In the genomic region with DNA sequence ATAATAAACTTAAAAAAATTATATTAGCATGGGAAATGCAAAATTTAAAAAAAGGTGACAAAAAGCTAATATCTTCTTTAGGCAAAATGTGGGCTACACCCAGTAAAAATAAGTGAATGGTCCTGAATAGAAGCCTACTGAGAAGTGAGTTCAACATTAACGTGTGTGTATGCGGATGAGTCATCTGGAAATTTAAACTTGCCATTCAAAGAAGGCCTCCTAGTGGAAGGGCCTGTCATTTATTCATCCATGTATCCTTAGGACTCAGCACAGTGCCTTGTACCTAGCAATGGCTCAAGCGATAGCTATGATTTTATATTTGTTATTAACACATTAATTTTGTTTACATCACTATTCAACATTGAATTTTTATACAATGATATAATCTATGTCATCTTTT, we compare ENCODE assay signal across 14 cellular contexts.
DNase-seq lines count a peak whose midpoint lies in the region; ATAC-seq, FAIRE-seq and TF ChIP-seq lines count a peak whose summit lies in the region.
"Had no signal": no experiment of that assay in that cellular context is flagged by ENCODE, and none has a peak within 500 bp of the region (broad histone marks: within the 10 kb centered on the region; RNA-seq: fewer than 3 reads in every experiment).

No MANE protein-coding gene starts in this region.

- H3K79me2 ChIP-seq in mammary epithelial cell (ENCODE audit: insufficient read depth, low read length): no peaks in the 10 kb centered on the region

- peak; percentile 24 to 34 for TF ChIP-seq CTCF in mammary epithelial cell (conservative IDR thresholded peaks at IDR 0.05 in 1 of 2, IDR thresholded peaks at IDR 0.05 in 1 of 2; ENCODE audit: extremely low read depth in 1 of 2, insufficient read depth in 1 of 2, low read depth in 1 of 2, low read length in 2 of 2)
- TF ChIP-seq CTCF in right lobe of liver (IDR thresholded peaks at IDR 0.05): peak; percentile 32 to 44 (median 38)
- TF ChIP-seq CTCF in pancreas (IDR thresholded peaks at IDR 0.05): no peak

- no peaks in the 10 kb centered on the region for H3K4me1 ChIP-seq in mammary epithelial cell (ENCODE audit: insufficient read depth, low read length)
- no peaks in the 10 kb centered on the region for H3K4me1 ChIP-seq in right lobe of liver
- no peaks in the 10 kb centered on the region for H3K4me1 ChIP-seq in pancreas
- H3K4me1 ChIP-seq: esophagus squamous epithelium, vagina had no signal

- H3K27ac ChIP-seq in mammary epithelial cell (ENCODE audit: insufficient read depth, low read depth, low read length): no peak overlapping the region
- no peak overlapping the region for H3K27ac ChIP-seq in right lobe of liver
- no peak overlapping the region for H3K27ac ChIP-seq in pancreas
- H3K27ac ChIP-seq: esophagus squamous epithelium, SK-N-MC, vagina, VCaP had no signal

- H3K4me3 ChIP-seq in Jurkat, Clone E6-1 (ENCODE audit: low read length): no peak overlapping the region
- H3K4me3 ChIP-seq in mammary epithelial cell (replicated peaks in 1 of 3; ENCODE audit: insufficient read depth in 1 of 3, low read depth in 2 of 3, low read length in 3 of 3) (no peak overlapping the region), right lobe of liver (no peak overlapping the region), pancreas (no peak overlapping the region)
- H3K4me3 ChIP-seq: esophagus squamous epithelium, SK-N-MC, vagina had no signal

- in situ Hi-C loops in mammary epithelial cell (cut with MboI; ENCODE audit: low sequenced_read_pairs in 2 of 2): no loop called here

- dilution Hi-C loops in mammary epithelial cell (cut with HindIII; ENCODE audit: low sequenced_read_pairs): no loop called here

- ATAC-seq in right lobe of liver (peak; percentile 79 to 98 (median 90)), pancreas (no peak), GM18867 (IDR thresholded peaks at IDR 0.05; ENCODE audit: unreplicated experiment) (no peak)

- H3K4me2 ChIP-seq in mammary epithelial cell (ENCODE audit: insufficient read depth, low read depth, low read length): no peak overlapping the region

- FAIRE-seq in pancreas (lab: Jason Lieb, UNC): no peak

- no peaks in the 10 kb centered on the region for H4K20me1 ChIP-seq in mammary epithelial cell (ENCODE audit: insufficient read depth, low read length)

- DNase-seq in COLO829 (ENCODE audit: low spot score) (peak; percentile 50), mammary epithelial cell (peak; percentile 28), right lobe of liver (no peak), anterior cingulate cortex (lab: John Stamatoyannopoulos, UW) (no peak), pancreas (no peak)
- peak; percentile 1 for DNase-seq in Jurkat, Clone E6-1 (ENCODE audit: low read depth, low spot score)
- no peak for DNase-seq in NK-92 treated with Interleukin-12 subunit alpha and Interleukin-12 subunit beta, amount 100 ng/mL, for 24 hours (lab: John Stamatoyannopoulos, UW)
- DNase-seq: esophagus squamous epithelium; stimulated activated CD4-positive, alpha-beta T cell treated with anti-CD3 and anti-CD28 coated beads, Interleukin-4, amount 100 ng/mL, for 1 hour; stimulated activated naive B cell treated with anti-CD40 and anti-IgM and Interleukin-4, amounts not matched to agents 10 μg/mL and 1 μg/mL and 100 μg/mL, for 72 hours had no signal

- H2AFZ ChIP-seq in mammary epithelial cell (ENCODE audit: low read depth, low read length): no peak overlapping the region

- no TSS peak for BruUV-seq in mammary epithelial cell (replicated peaks; lab: Mats Ljungman, UMichigan)

- H3K9ac ChIP-seq in mammary epithelial cell (ENCODE audit: insufficient read depth, low read length): no peak overlapping the region

- TF ChIP-seq POLR2A in right lobe of liver (IDR thresholded peaks at IDR 0.05): no peak

- no peaks in the 10 kb centered on the region for H3K9me3 ChIP-seq in mammary epithelial cell (replicated peaks; ENCODE audit: insufficient read depth, low read length)
- no peaks in the 10 kb centered on the region for H3K9me3 ChIP-seq in right lobe of liver
- no peaks in the 10 kb centered on the region for H3K9me3 ChIP-seq in pancreas
- H3K9me3 ChIP-seq: vagina had no signal

- H3K27me3 ChIP-seq in mammary epithelial cell (ENCODE audit: insufficient read depth, low read length) (no peaks in the 10 kb centered on the region), right lobe of liver (no peaks in the 10 kb centered on the region), pancreas (no peaks in the 10 kb centered on the region)
- H3K27me3 ChIP-seq: esophagus squamous epithelium, vagina had no signal

- 90% methylated on average over 3 of the region's 3 CpGs for WGBS in mammary epithelial cell (ENCODE audit: low coverage, missing lambda C conversion rate)
- WGBS in right lobe of liver (ENCODE audit: insufficient coverage, low coverage, low lambda C conversion rate, missing lambda C conversion rate): 62% methylated on average over 3 of the region's 3 CpGs
- WGBS in pancreas, 2 donors: 92 to 94% methylated on average over 3 of the region's 3 CpGs

- CTCF ChIA-PET in mammary epithelial cell (lab: Charles Lee; ENCODE audit: low non-redundant PET): interaction anchor here (0.6 kb wide), 1 partner anchor 143 kb away, joined by 3 read pairs; no protein-coding TSS in a partner anchor

- H3K36me3 ChIP-seq in mammary epithelial cell (ENCODE audit: insufficient read depth, low read length): no peaks in the 10 kb centered on the region
- H3K36me3 ChIP-seq in right lobe of liver: no peaks in the 10 kb centered on the region
- no peaks in the 10 kb centered on the region for H3K36me3 ChIP-seq in pancreas
- H3K36me3 ChIP-seq: esophagus squamous epithelium, vagina had no signal

- intact Hi-C loops in mammary epithelial cell (cut with micrococcal nuclease): no loop called here
- intact Hi-C loops in right lobe of liver (cut with DNase I): no loop called here
- intact Hi-C loops in pancreas (cut with DNase I): no loop called here

Comparison
In these comparisons a context has a peak if more than half of its experiments do, and no peak if none do; other contexts are left out.
1. DNase-seq: peak in COLO829 (single experiment), Jurkat, Clone E6-1 (single experiment) and mammary epithelial cell (single experiment); none in right lobe of liver (0 of 3), anterior cingulate cortex (0 of 58), NK-92 treated with Interleukin-12 subunit alpha and Interleukin-12 subunit beta, amount 100 ng/mL, for 24 hours (single experiment) and pancreas (0 of 6).
2. CTCF ChIP-seq: peak in mammary epithelial cell (2 of 2) and right lobe of liver (4 of 4); none in pancreas (0 of 4).
3. ATAC-seq: peak in right lobe of liver (4 of 4); none in pancreas (0 of 4) and GM18867 (single experiment).